1 cellular context compared by ENCODE assay signal in genomic region chr13:79395881-79396280, GRCh38.
TF ChIP-seq lines count a peak whose summit lies in the region.

No MANE protein-coding gene starts in this region.

TF ChIP-seq in HepG2, 621 proteins besides CTCF, POLR2A, EP300 and RAD21 (continued from another document):
- no peak for TF ChIP-seq TRIM24 (CRISPR knock-in tag; IDR thresholded peaks at IDR 0.05)
